In the genomic region with DNA sequence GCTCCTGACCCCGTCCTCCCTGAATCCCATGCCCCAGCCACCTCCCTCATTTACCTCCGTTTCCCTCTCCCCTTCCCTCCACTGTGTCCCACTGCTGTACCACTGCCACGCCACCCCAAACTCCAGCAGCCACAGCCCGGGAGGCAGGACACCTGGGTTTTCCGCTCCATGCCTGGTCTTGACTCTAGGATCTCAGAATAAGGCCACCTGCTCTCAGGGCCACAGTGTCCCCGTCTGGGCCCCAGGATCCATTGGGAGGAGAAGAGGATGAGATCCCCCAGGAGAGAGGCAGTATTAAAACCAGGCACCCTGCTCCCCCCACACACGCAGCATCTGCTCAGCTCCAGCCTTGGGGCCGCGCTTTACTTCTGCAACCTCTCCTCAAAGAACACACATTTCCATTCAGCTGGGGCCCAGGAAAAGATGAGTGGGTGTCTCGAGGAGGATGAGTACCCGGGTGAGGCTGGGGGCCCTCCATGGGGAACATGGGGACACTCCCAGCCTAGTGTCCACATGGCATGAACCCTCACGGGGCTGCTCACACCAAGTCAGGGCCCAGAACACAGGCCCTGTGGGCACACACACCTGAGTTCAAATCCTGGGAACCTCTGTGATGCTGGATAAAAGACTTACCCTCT, we compare ENCODE assay signal across 2 cellular contexts.
TF ChIP-seq lines count a peak whose summit lies in the region.

No MANE protein-coding gene starts in this region.

TF ChIP-seq in HepG2, 621 proteins besides CTCF, POLR2A, EP300 and RAD21:
- TF ChIP-seq, protein P1, sequence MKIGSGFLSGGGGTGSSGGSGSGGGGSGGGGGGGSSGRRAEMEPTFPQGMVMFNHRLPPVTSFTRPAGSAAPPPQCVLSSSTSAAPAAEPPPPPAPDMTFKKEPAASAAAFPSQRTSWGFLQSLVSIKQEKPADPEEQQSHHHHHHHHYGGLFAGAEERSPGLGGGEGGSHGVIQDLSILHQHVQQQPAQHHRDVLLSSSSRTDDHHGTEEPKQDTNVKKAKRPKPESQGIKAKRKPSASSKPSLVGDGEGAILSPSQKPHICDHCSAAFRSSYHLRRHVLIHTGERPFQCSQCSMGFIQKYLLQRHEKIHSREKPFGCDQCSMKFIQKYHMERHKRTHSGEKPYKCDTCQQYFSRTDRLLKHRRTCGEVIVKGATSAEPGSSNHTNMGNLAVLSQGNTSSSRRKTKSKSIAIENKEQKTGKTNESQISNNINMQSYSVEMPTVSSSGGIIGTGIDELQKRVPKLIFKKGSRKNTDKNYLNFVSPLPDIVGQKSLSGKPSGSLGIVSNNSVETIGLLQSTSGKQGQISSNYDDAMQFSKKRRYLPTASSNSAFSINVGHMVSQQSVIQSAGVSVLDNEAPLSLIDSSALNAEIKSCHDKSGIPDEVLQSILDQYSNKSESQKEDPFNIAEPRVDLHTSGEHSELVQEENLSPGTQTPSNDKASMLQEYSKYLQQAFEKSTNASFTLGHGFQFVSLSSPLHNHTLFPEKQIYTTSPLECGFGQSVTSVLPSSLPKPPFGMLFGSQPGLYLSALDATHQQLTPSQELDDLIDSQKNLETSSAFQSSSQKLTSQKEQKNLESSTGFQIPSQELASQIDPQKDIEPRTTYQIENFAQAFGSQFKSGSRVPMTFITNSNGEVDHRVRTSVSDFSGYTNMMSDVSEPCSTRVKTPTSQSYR (CRISPR knock-in tag; IDR thresholded peaks at IDR 0.05; ENCODE audit: borderline replicate concordance), result no peak
- TF ChIP-seq NFYB (CRISPR knock-in tag; IDR thresholded peaks at IDR 0.05) (no peak), FOSL1 (CRISPR knock-in tag; IDR thresholded peaks at IDR 0.05; ENCODE audit: borderline replicate concordance) (no peak)

TF ChIP-seq in HEK293T, 16 proteins besides CTCF, POLR2A, EP300 and RAD21:
- TF ChIP-seq FOXK2 (IDR thresholded peaks at IDR 0.05), result no peak
- TF ChIP-seq NFRKB (IDR thresholded peaks at IDR 0.05), result no peak
- TF ChIP-seq FOXM1 (IDR thresholded peaks at IDR 0.05; ENCODE audit: borderline replicate concordance), result no peak
- TF ChIP-seq, protein P2, sequence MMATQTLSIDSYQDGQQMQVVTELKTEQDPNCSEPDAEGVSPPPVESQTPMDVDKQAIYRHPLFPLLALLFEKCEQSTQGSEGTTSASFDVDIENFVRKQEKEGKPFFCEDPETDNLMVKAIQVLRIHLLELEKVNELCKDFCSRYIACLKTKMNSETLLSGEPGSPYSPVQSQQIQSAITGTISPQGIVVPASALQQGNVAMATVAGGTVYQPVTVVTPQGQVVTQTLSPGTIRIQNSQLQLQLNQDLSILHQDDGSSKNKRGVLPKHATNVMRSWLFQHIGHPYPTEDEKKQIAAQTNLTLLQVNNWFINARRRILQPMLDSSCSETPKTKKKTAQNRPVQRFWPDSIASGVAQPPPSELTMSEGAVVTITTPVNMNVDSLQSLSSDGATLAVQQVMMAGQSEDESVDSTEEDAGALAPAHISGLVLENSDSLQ (IDR thresholded peaks at IDR 0.05), result no peak
- TF ChIP-seq LEF1 (IDR thresholded peaks at IDR 0.05; ENCODE audit: borderline replicate concordance), result no peak
- TF ChIP-seq SP1 (IDR thresholded peaks at IDR 0.05), result no peak
- TF ChIP-seq ELF4 (IDR thresholded peaks at IDR 0.05), result no peak
- TF ChIP-seq CTBP1 (IDR thresholded peaks at IDR 0.05; ENCODE audit: borderline replicate concordance), result no peak
- no peak for TF ChIP-seq HDGF (IDR thresholded peaks at IDR 0.05; ENCODE audit: borderline replicate concordance)
- TF ChIP-seq L3MBTL2 (conservative IDR thresholded peaks at IDR 0.05), result no peak
- no peak for TF ChIP-seq SUZ12 (IDR thresholded peaks at IDR 0.05)
- no peak for TF ChIP-seq TARDBP (IDR thresholded peaks at IDR 0.05)
- no peak for TF ChIP-seq FOXA1 (IDR thresholded peaks at IDR 0.05)
- TF ChIP-seq ARNT (IDR thresholded peaks at IDR 0.05), result no peak
